8 cellular contexts compared by ENCODE assay signal in genomic region chr9:99907208-99907532, GRCh38. TPM values are rescaled to one million over a fixed set of nuclear protein-coding genes. Genes with fewer than 3 reads are reported as not detected.
A peak's percentile ranks its signal among the peaks of the same experiment; 100 is the strongest.
DNase-seq lines count a peak whose midpoint lies in the region; ATAC-seq, FAIRE-seq and TF ChIP-seq lines count a peak whose summit lies in the region.

No MANE protein-coding gene starts in this region.

- TF ChIP-seq POLR2A in GM12891 (IDR thresholded peaks at IDR 0.05; ENCODE audit: low read depth, low read length) = no peak

- H3K9me3 ChIP-seq in HUES64 (ENCODE audit: insufficient read depth, low read depth, low read length) = no peaks in the 10 kb centered on the region
- no peaks in the 10 kb centered on the region for H3K9me3 ChIP-seq in naive thymus-derived CD4-positive, alpha-beta T cell (ENCODE audit: control insufficient read depth in 2 of 3, low read length in 3 of 3)

- no peak for FAIRE-seq in GM12891 (lab: Jason Lieb, UNC)

- peaks cover 16% of the 10 kb centered on the region for H3K4me1 Mint-ChIP-seq in chondrocyte (ENCODE audit: low read depth)
- peaks cover 30 to 48% (median 43%) of the 10 kb centered on the region in 7 donors for H3K4me1 Mint-ChIP-seq in naive thymus-derived CD4-positive, alpha-beta T cell

- peak overlapping the region; percentile 47 for H3K27ac ChIP-seq in HUES64 (ENCODE audit: low read depth, low read length)
- peak overlapping the region; percentile 99 for H3K27ac ChIP-seq in naive thymus-derived CD4-positive, alpha-beta T cell (ENCODE audit: low read depth, low read length)

- no peak for ATAC-seq in naive thymus-derived CD4-positive, alpha-beta T cell
- ATAC-seq in HG02970 (IDR thresholded peaks at IDR 0.05; ENCODE audit: low FRiP score, unreplicated experiment) = no peak

- H3K4me3 ChIP-seq in AG09309 (ENCODE audit: control insufficient read depth, low read depth, low read length) (peak overlapping the region; percentile 98), HUES64 (ENCODE audit: low read length) (peak overlapping the region; percentile 85)
- H3K4me3 ChIP-seq in naive thymus-derived CD4-positive, alpha-beta T cell (ENCODE audit: low read length) = peak overlapping the region; percentile 96

- H3K4me1 ChIP-seq in HUES64 (ENCODE audit: insufficient read depth, low read length) = peaks cover 4% of the 10 kb centered on the region; the same call in 1 of the 2 replicates
- H3K4me1 ChIP-seq in naive thymus-derived CD4-positive, alpha-beta T cell (ENCODE audit: control insufficient read depth in 2 of 2, insufficient read depth in 2 of 2, low read length in 2 of 2) = peaks cover 15 to 17% of the 10 kb centered on the region in 2 donors

- peaks cover 2% of the 10 kb centered on the region for H3K36me3 Mint-ChIP-seq in chondrocyte (ENCODE audit: low read depth)
- peaks cover 0 to 9% (median 6%) of the 10 kb centered on the region in 5 donors for H3K36me3 Mint-ChIP-seq in naive thymus-derived CD4-positive, alpha-beta T cell

- DNase-seq in AG09309 (ENCODE audit: low read depth) (no peak), chondrocyte (ENCODE audit: low spot score) (no peak), GM12891 (ENCODE audit: insufficient read length, low spot score) (no peak), NCI-H2081 treated with DMSO at 0.1 percent for 48 hours (lab: John Stamatoyannopoulos, UW) (no peak)
- DNase-seq in naive thymus-derived CD4-positive, alpha-beta T cell = no peak
- DNase-seq in activated effector memory CD4-positive, alpha-beta T cell treated with Interleukin-2 at 50 U/mL for 16 hours = no peak

- peaks cover 2% of the 10 kb centered on the region for H3K9me3 Mint-ChIP-seq in chondrocyte (ENCODE audit: low read depth)
- H3K9me3 Mint-ChIP-seq in naive thymus-derived CD4-positive, alpha-beta T cell = no peaks in the 10 kb centered on the region

- no peaks in the 10 kb centered on the region for H3K36me3 ChIP-seq in HUES64 (ENCODE audit: insufficient read depth, low read length)
- peaks cover 0 to 8% (median 0%) of the 10 kb centered on the region in 3 experiments for H3K36me3 ChIP-seq in naive thymus-derived CD4-positive, alpha-beta T cell (ENCODE audit: control insufficient read depth in 2 of 3, insufficient read depth in 3 of 3, low read length in 3 of 3)

- 17% methylated on average over 9 of the region's 9 CpGs for WGBS in HUES64

- intact Hi-C loops in naive thymus-derived CD4-positive, alpha-beta T cell (cut with micrococcal nuclease) = loop anchor here (1.0 to 5.0 kb wide), 10 partner anchors 40 to 1492 kb away; partner anchors contain the start of genes SEC61B (in 2 of the 2), ALG2 (in 1 of the 2), ERP44 (in 1 of the 2) and INVS (in 1 of the 2)

- no peaks in the 10 kb centered on the region for H3K27me3 ChIP-seq in HUES64 (ENCODE audit: insufficient read depth, low read length)
- no peaks in the 10 kb centered on the region for H3K27me3 ChIP-seq in naive thymus-derived CD4-positive, alpha-beta T cell (ENCODE audit: control insufficient read depth in 2 of 2, insufficient read depth in 2 of 2, low read length in 2 of 2)

- CTCF ChIA-PET in naive thymus-derived CD4-positive, alpha-beta T cell (lab: Charles Lee) = no interaction called here

- H3K9ac ChIP-seq in HUES64 (ENCODE audit: low read depth, low read length) = peak overlapping the region; percentile 83

- POLR2A ChIA-PET in naive thymus-derived CD4-positive, alpha-beta T cell (lab: Charles Lee) = interaction anchor here (0.5 to 1.8 kb wide), 8 partner anchors 11 to 88 kb away, joined by 3 to 8 read pairs (median 4); partner anchors contain the start of gene NR4A3

- H3K27ac Mint-ChIP-seq in chondrocyte (ENCODE audit: unreplicated experiment) = peak overlapping the region; percentile 95
- H3K27ac Mint-ChIP-seq in naive thymus-derived CD4-positive, alpha-beta T cell = peak overlapping the region; percentile 96 to 100 (median 99)

- H3K4me3 Mint-ChIP-seq in chondrocyte (ENCODE audit: unreplicated experiment) = peak overlapping the region; percentile 98
- peak overlapping the region; percentile 92 to 99 (median 97) for H3K4me3 Mint-ChIP-seq in naive thymus-derived CD4-positive, alpha-beta T cell

- no peak for TF ChIP-seq CTCF in AG09309 (IDR thresholded peaks at IDR 0.05; ENCODE audit: control insufficient read depth, insufficient read depth, low read depth, low read length, missing control alignments)
- TF ChIP-seq CTCF in chondrocyte (IDR thresholded peaks at IDR 0.05) = no peak

- peaks cover 8% of the 10 kb centered on the region for H3K27me3 Mint-ChIP-seq in chondrocyte (ENCODE audit: low read depth)
- peaks cover 0 to 12% (median 5%) of the 10 kb centered on the region in 5 donors for H3K27me3 Mint-ChIP-seq in naive thymus-derived CD4-positive, alpha-beta T cell

TF ChIP-seq in GM12891, 5 proteins besides CTCF, POLR2A, EP300 and RAD21:
- no peak for TF ChIP-seq SPI1 (IDR thresholded peaks at IDR 0.05; ENCODE audit: low read depth, low read length)
- TF ChIP-seq TAF1 (IDR thresholded peaks at IDR 0.05; ENCODE audit: low read depth, low read length) = no peak
- no peak for TF ChIP-seq POLR2AphosphoS5 (IDR thresholded peaks at IDR 0.05; ENCODE audit: low read depth, low read length)
- no peak for TF ChIP-seq POU2F2 (IDR thresholded peaks at IDR 0.05; ENCODE audit: low read depth, low read length)
- no peak for TF ChIP-seq PAX5 (IDR thresholded peaks at IDR 0.05; ENCODE audit: insufficient read depth, low read length, severe bottlenecking)

RNA-seq across cellular contexts. Expression of gene STX17, which starts 0.7 kb away (rescaled TPM):
- 9.8 TPM for polyA plus RNA-seq in HUES64 (2013, experiment 1 of 2)
- polyA plus RNA-seq in HUES64 (2013, experiment 2 of 2) = 15.3 TPM
- total RNA-seq in chondrocyte = 19.4 to 22.5 TPM (median 20.2 TPM) in 3 replicates
- total RNA-seq in naive thymus-derived CD4-positive, alpha-beta T cell = 10 to 100 TPM; 34.2 to 63.2 (median 51.2) TPM
- polyA plus RNA-seq in naive thymus-derived CD4-positive, alpha-beta T cell = 10 to 100 TPM; 33.7 to 38.8 TPM
- 10.5 TPM for polyA plus RNA-seq in GM12891 (2012; ENCODE audit: low read depth, missing spikeins)
